Comparison of ENCODE assay signal across 38 cellular contexts in genomic region chrX:151912221-151912620, GRCh38. TPM values are rescaled to one million over a fixed set of nuclear protein-coding genes. Genes with fewer than 3 reads are reported as not detected.
"Had no signal": no experiment of that assay in that cellular context is flagged by ENCODE, and none has a peak within 500 bp of the region (broad histone marks: within the 10 kb centered on the region; RNA-seq: fewer than 3 reads in every experiment).

No MANE protein-coding gene starts in this region.

- H3K4me3 Mint-ChIP-seq: activated CD4-positive, alpha-beta T cell treated with anti-CD3 and anti-CD28 coated beads, Interleukin-2, amount 10 ng/mL, durations not matched to agents 24 days and 14 days; activated CD8-positive, alpha-beta T cell treated with anti-CD3 and anti-CD28 coated beads for 36 hours; activated naive CD8-positive, alpha-beta T cell treated with anti-CD3 and anti-CD28 coated beads for 36 hours; activated T-cell treated with anti-CD3 and anti-CD28 coated beads, Interleukin-2, amount 50 U/mL, for 72 hours; activated T-helper 17 cell treated with anti-CD3 and anti-CD28 coated beads, Interleukin-2, amount 50 U/mL, for 72 hours; IgD-negative memory B cell had no signal

- H3K9me3 ChIP-seq: ascending aorta, SJCRH30 had no signal

- H3K27me3 Mint-ChIP-seq: activated CD4-positive, alpha-beta T cell treated with anti-CD3 and anti-CD28 coated beads, Interleukin-2, amount 10 ng/mL, durations not matched to agents 24 days and 14 days; activated CD8-positive, alpha-beta T cell treated with anti-CD3 and anti-CD28 coated beads for 36 hours; activated naive CD8-positive, alpha-beta T cell treated with anti-CD3 and anti-CD28 coated beads for 36 hours; activated T-helper 17 cell treated with anti-CD3 and anti-CD28 coated beads, Interleukin-2, amount 50 U/mL, for 72 hours; IgD-negative memory B cell had no signal

- DNase-seq: activated CD4-positive, alpha-beta T cell treated with anti-CD3 and anti-CD28 coated beads, Interleukin-2, amount 10 ng/mL, durations not matched to agents 24 days and 14 days; activated CD4-positive, alpha-beta T cell treated with anti-CD3 and anti-CD28 coated beads, Interleukin-2, amount 50 U/mL, for 4 hours; activated CD8-positive, alpha-beta T cell treated with anti-CD3 and anti-CD28 coated beads for 36 hours; activated effector memory CD4-positive, alpha-beta T cell treated with anti-CD3 and anti-CD28 coated beads, Interleukin-2, amount 50 U/mL, for 16 hours; activated naive CD4-positive, alpha-beta T cell; activated naive CD4-positive, alpha-beta T cell treated with anti-CD3 and anti-CD28 coated beads, Interleukin-2, amount 50 U/mL, for 16 hours; activated naive CD8-positive, alpha-beta T cell treated with anti-CD3 and anti-CD28 coated beads for 36 hours; activated T-cell treated with anti-CD3 and anti-CD28 coated beads, Interleukin-2, amount 50 U/mL, for 1 hour; activated T-cell treated with anti-CD3 and anti-CD28 coated beads, Interleukin-2, amount 50 U/mL, for 72 hours; amniotic stem cell; Karpas-422; KBM-7; NCI-H1048; NCI-H1105 treated with DMSO at 0.1 percent for 48 hours; NCI-H1436; NCI-H1694; NCI-H2029 treated with DMSO at 0.1 percent for 48 hours; NCI-H2171 treated with DMSO at 0.1 percent for 48 hours; NCI-H2227 treated with DMSO at 0.1 percent for 48 hours; NCI-H446; NCI-H510A treated with DMSO at 0.1 percent for 48 hours; NCI-H526 treated with DMSO at 0.1 percent for 48 hours; NCI-H774; PC-9; SJCRH30; T1000 had no signal

- ATAC-seq: activated CD8-positive, alpha-beta T cell treated with anti-CD3 and anti-CD28 coated beads for 36 hours; activated T-cell treated with anti-CD3 and anti-CD28 coated beads, Interleukin-2, amount 50 U/mL, for 72 hours; activated T-helper 17 cell treated with anti-CD3 and anti-CD28 coated beads, Interleukin-2, amount 50 U/mL, for 72 hours; Right ventricle myocardium inferior had no signal

- H3K36me3 Mint-ChIP-seq: activated naive CD8-positive, alpha-beta T cell treated with anti-CD3 and anti-CD28 coated beads for 36 hours; IgD-negative memory B cell had no signal

- H2AFZ ChIP-seq: PC-9 had no signal

- H3K27me3 ChIP-seq: ascending aorta, cardiac muscle cell, SJCRH30 had no signal

- H3K36me3 ChIP-seq: ascending aorta, cardiac muscle cell, SJCRH30 had no signal

- H3K4me3 ChIP-seq: ascending aorta, cardiac muscle cell, PC-9, SJCRH30, SK-N-MC had no signal

- H3K4me2 ChIP-seq: PC-9 had no signal

- H3K4me1 ChIP-seq: ascending aorta, SJCRH30 had no signal

- H3K27ac ChIP-seq: ascending aorta, cardiac muscle cell, PC-9, RWPE1, SJCRH30, SK-N-MC had no signal

- H3K4me1 Mint-ChIP-seq: activated CD4-positive, alpha-beta T cell treated with anti-CD3 and anti-CD28 coated beads, Interleukin-2, amount 10 ng/mL, durations not matched to agents 24 days and 14 days; activated naive CD8-positive, alpha-beta T cell treated with anti-CD3 and anti-CD28 coated beads for 36 hours; activated T-helper 17 cell treated with anti-CD3 and anti-CD28 coated beads, Interleukin-2, amount 50 U/mL, for 72 hours; IgD-negative memory B cell had no signal

- H3K27ac Mint-ChIP-seq: activated CD4-positive, alpha-beta T cell treated with anti-CD3 and anti-CD28 coated beads, Interleukin-2, amount 10 ng/mL, durations not matched to agents 24 days and 14 days; activated CD8-positive, alpha-beta T cell treated with anti-CD3 and anti-CD28 coated beads for 36 hours; activated naive CD8-positive, alpha-beta T cell treated with anti-CD3 and anti-CD28 coated beads for 36 hours; activated T-cell treated with anti-CD3 and anti-CD28 coated beads, Interleukin-2, amount 50 U/mL, for 72 hours; activated T-helper 17 cell treated with anti-CD3 and anti-CD28 coated beads, Interleukin-2, amount 50 U/mL, for 72 hours; IgD-negative memory B cell had no signal

- H3K9me3 Mint-ChIP-seq: activated CD4-positive, alpha-beta T cell treated with anti-CD3 and anti-CD28 coated beads, Interleukin-2, amount 10 ng/mL, durations not matched to agents 24 days and 14 days; activated CD8-positive, alpha-beta T cell treated with anti-CD3 and anti-CD28 coated beads for 36 hours; activated naive CD8-positive, alpha-beta T cell treated with anti-CD3 and anti-CD28 coated beads for 36 hours; activated T-cell treated with anti-CD3 and anti-CD28 coated beads, Interleukin-2, amount 50 U/mL, for 72 hours; activated T-helper 17 cell treated with anti-CD3 and anti-CD28 coated beads, Interleukin-2, amount 50 U/mL, for 72 hours; IgD-negative memory B cell had no signal

RNA-seq across cellular contexts. Expression of gene MAGEA4, which starts 0.5 kb away (rescaled TPM):
- total RNA-seq: activated CD4-positive, alpha-beta T cell treated with anti-CD3 and anti-CD28 coated beads, Interleukin-2, amount 10 ng/mL, durations not matched to agents 24 days and 14 days; activated CD8-positive, alpha-beta memory T cell treated with anti-CD3 and anti-CD28 coated beads for 36 hours; activated CD8-positive, alpha-beta T cell treated with anti-CD3 and anti-CD28 coated beads for 36 hours; activated naive CD8-positive, alpha-beta T cell treated with anti-CD3 and anti-CD28 coated beads for 36 hours; activated T-cell treated with anti-CD3 and anti-CD28 coated beads, Interleukin-2, amount 50 U/mL, for 72 hours; activated T-helper 17 cell treated with anti-CD3 and anti-CD28 coated beads, Interleukin-2, amount 50 U/mL, for 72 hours; ascending aorta; cardiac muscle cell; MCF 10A; OCI-LY7; PC-9; Right ventricle myocardium inferior; SJCRH30; T-helper 1 cell treated with Interleukin-12 subunit alpha and Interleukin-12 subunit beta and Interleukin-4 antibody, amounts not matched to agents 30 ng/mL and 1 ng/mL, for 36 hours; T-helper 2 cell treated with Interferon-gamma antibody and Interleukin-4, amounts not matched to agents 100 ng/mL and 5 ng/mL, for 36 hours had no signal
- polyA plus RNA-seq: cardiac muscle cell, IgD-negative memory B cell had no signal
